ENCODE assay signal across 14 cellular contexts in the genomic region with DNA sequence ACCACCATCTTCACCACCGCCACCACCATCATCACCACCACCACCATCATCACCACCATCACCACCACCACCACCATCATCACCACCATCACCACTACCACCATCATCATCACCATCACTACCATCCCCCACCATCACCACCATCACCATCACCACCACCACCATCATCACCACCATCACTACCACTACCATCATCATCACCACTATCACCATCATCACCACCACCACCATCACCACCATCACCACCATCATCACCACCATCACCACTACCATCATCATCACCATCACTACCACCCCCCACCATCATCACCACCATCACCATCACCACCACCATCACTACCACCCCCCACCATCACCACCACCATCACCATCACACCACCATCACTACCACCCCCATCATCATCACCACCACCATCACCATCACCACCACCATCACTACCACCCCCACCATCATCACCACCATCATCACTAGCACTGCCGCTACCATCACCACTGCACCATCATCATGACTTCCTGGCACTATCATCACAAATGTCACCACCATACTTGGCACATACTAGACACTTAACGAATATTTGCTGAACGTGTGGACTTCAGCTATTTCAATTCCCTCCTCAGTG. TPM values are rescaled to one million over a fixed set of nuclear protein-coding genes. Genes with fewer than 3 reads are reported as not detected.
DNase-seq lines count a peak whose midpoint lies in the region; ATAC-seq, FAIRE-seq and TF ChIP-seq lines count a peak whose summit lies in the region.
"Had no signal": no experiment of that assay in that cellular context is flagged by ENCODE, and none has a peak within 500 bp of the region (broad histone marks: within the 10 kb centered on the region; RNA-seq: fewer than 3 reads in every experiment).

No MANE protein-coding gene starts in this region.

- peak overlapping the region; percentile 25; the same call in 1 of the 2 replicates for H2BK15ac ChIP-seq in H1 (ENCODE audit: low read length)

- H3K27me3 ChIP-seq in H1 (replicated peaks in 1 of 4; ENCODE audit: control insufficient read depth in 3 of 4, extremely low read depth in 1 of 4, insufficient read depth in 3 of 4, low read length in 3 of 4) (no peaks in the 10 kb centered on the region), neural progenitor cell (no peaks in the 10 kb centered on the region)

- H4K20me1 ChIP-seq in H1 (replicated peaks in 1 of 2; ENCODE audit: control insufficient read depth in 1 of 2, insufficient read depth in 2 of 2, low read length in 2 of 2) (peaks cover 0 to 5% of the 10 kb centered on the region in 2 experiments), neural progenitor cell (ENCODE audit: low read depth) (no peaks in the 10 kb centered on the region)

- peak overlapping the region; percentile 95 for H2AK5ac ChIP-seq in H1 (ENCODE audit: low read depth, low read length)

- no peak for TF ChIP-seq RAD21 in H1 (IDR thresholded peaks at IDR 0.05 in 1 of 2, conservative IDR thresholded peaks at IDR 0.05 in 1 of 2; ENCODE audit: low read depth in 2 of 2, low read length in 2 of 2)

- peak overlapping the region; percentile 8 for H3K27ac Mint-ChIP-seq in neural progenitor cell
- H3K27ac Mint-ChIP-seq: B cell; CD4-positive, alpha-beta T cell had no signal

- H3K9me3 Mint-ChIP-seq in neural progenitor cell: peaks cover 13% of the 10 kb centered on the region
- H3K9me3 Mint-ChIP-seq: CD4-positive, alpha-beta T cell had no signal

- no peak overlapping the region for H3K27ac ChIP-seq in HEK293 (ENCODE audit: extremely low read depth, low read depth, low read length)
- H3K27ac ChIP-seq in H1 (ENCODE audit: low read depth, low read length): no peak overlapping the region
- no peak overlapping the region for H3K27ac ChIP-seq in neural progenitor cell

- H3K27me3 Mint-ChIP-seq in neural progenitor cell (ENCODE audit: insufficient read depth, low read depth): peaks cover 21% of the 10 kb centered on the region

- H4K5ac ChIP-seq in H1 (ENCODE audit: insufficient read length, low read depth, low read length): no peak overlapping the region

- H3K4me3 Mint-ChIP-seq in neural progenitor cell: peak overlapping the region; percentile 44
- H3K4me3 Mint-ChIP-seq: B cell; CD4-positive, alpha-beta T cell had no signal

- TF ChIP-seq CTCF in HEK293 (tag by site-specific recombination; IDR thresholded peaks at IDR 0.05) (no peak), H1 (IDR thresholded peaks at IDR 0.05; ENCODE audit: control extremely low read depth in 1 of 3, insufficient read depth in 1 of 3, low read depth in 1 of 3, low read length in 3 of 3) (no peak), neural progenitor cell (IDR thresholded peaks at IDR 0.05) (no peak)

- POLR2A ChIA-PET in HEK293 (lab: Yijun Ruan, JAX): no interaction called here
- POLR2A ChIA-PET in H1 (lab: Charles Lee; ENCODE audit: partially characterized antibody): no interaction called here

- H3K4me2 ChIP-seq in H1 (ENCODE audit: insufficient read depth in 1 of 2, low read depth in 2 of 2, low read length in 2 of 2) (no peak overlapping the region), neural progenitor cell (no peak overlapping the region)

- no peak for ATAC-seq in left colon

- H4K8ac ChIP-seq in H1 (ENCODE audit: extremely low read depth, insufficient read depth, low read length): no peak overlapping the region

- H3K23ac ChIP-seq in H1 (ENCODE audit: insufficient read length): no peak overlapping the region

- TF ChIP-seq POLR2A in H1 (IDR thresholded peaks at IDR 0.05; ENCODE audit: control extremely low read depth in 1 of 2, low read depth in 2 of 2, low read length in 2 of 2): no peak

- H2AFZ ChIP-seq in H1 (ENCODE audit: low read length) (no peak overlapping the region), neural progenitor cell (replicated peaks) (no peak overlapping the region)

- no peaks in the 10 kb centered on the region for H3F3A ChIP-seq in neural progenitor cell (ENCODE audit: low read depth)

- no peak overlapping the region for H2BK120ac ChIP-seq in H1 (replicated peaks; ENCODE audit: low read depth, low read length)

- FAIRE-seq in H1 (lab: Jason Lieb, UNC): no peak
- FAIRE-seq: A204.1, H54 had no signal

- H3K4ac ChIP-seq in H1 (replicated peaks; ENCODE audit: insufficient read length, low read depth, low read length): no peak overlapping the region

- no peak for TF ChIP-seq EP300 in H1 (IDR thresholded peaks at IDR 0.05; ENCODE audit: borderline replicate concordance in 1 of 2, low read depth in 2 of 2, low read length in 2 of 2)

- H3K23me2 ChIP-seq in H1 (ENCODE audit: low read depth, low read length): peaks cover 12% of the 10 kb centered on the region

- no peak overlapping the region for H4K91ac ChIP-seq in H1 (replicated peaks; ENCODE audit: insufficient read length, low read length)

- CTCF ChIA-PET in HEK293 (lab: Yijun Ruan, JAX): no interaction called here
- CTCF ChIA-PET in H1 (lab: Charles Lee; ENCODE audit: partially characterized antibody): no interaction called here

- intact Hi-C loops in left colon (cut with DNase I, micrococcal nuclease): no loop called here

- H3K9me3 ChIP-seq in HEK293 (ENCODE audit: control insufficient read depth, insufficient read depth, low read depth, low read length) (no peaks in the 10 kb centered on the region), H1 (ENCODE audit: insufficient read depth in 2 of 2, low read depth in 1 of 2, low read length in 1 of 2) (peaks cover 0 to 5% of the 10 kb centered on the region in 2 experiments; a peak in 1 of 4 replicates), neural progenitor cell (ENCODE audit: low read depth) (no peaks in the 10 kb centered on the region)

- H2BK5ac ChIP-seq in H1 (ENCODE audit: low read depth, low read length): no peak overlapping the region

- H3K4me1 Mint-ChIP-seq in neural progenitor cell: peaks cover 27% of the 10 kb centered on the region
- H3K4me1 Mint-ChIP-seq: B cell had no signal

- 84% methylated on average over 4 of the region's 4 CpGs; no CpG with 5 or more reads in 1 of the 2 experiments for WGBS in H1 (ENCODE audit: extremely low coverage in 1 of 2, insufficient coverage in 1 of 2, insufficient read length in 1 of 2, insufficient replicate concordance in 2 of 2, low coverage in 1 of 2, low lambda C conversion rate in 2 of 2, missing lambda C conversion rate in 1 of 2), 2 experiments

- H3K9ac ChIP-seq in H1 (replicated peaks in 1 of 4; ENCODE audit: extremely low read depth in 1 of 4, low read depth in 3 of 4, low read length in 3 of 4) (no peak overlapping the region), neural progenitor cell (no peak overlapping the region)

- no peak overlapping the region for H3K14ac ChIP-seq in H1 (ENCODE audit: insufficient read length)

- H3K56ac ChIP-seq in H1 (replicated peaks; ENCODE audit: insufficient read length, low read depth, low read length): peak overlapping the region; percentile 96

- no peak overlapping the region for H2BK20ac ChIP-seq in H1 (ENCODE audit: low read length)

- H3K36me3 Mint-ChIP-seq in neural progenitor cell: peaks cover 5% of the 10 kb centered on the region

- no peaks in the 10 kb centered on the region for H3K4me1 ChIP-seq in HEK293 (ENCODE audit: control insufficient read depth, insufficient read depth, low read length)
- peaks cover 4 to 13% (median 11%) of the 10 kb centered on the region in 4 experiments for H3K4me1 ChIP-seq in H1 (replicated peaks in 1 of 4; ENCODE audit: control insufficient read depth in 3 of 4, insufficient read depth in 4 of 4, low read length in 3 of 4)
- H3K4me1 ChIP-seq in neural progenitor cell: peaks cover 20% of the 10 kb centered on the region

- peak overlapping the region; percentile 53; the same call in 1 of the 2 replicates for H2BK12ac ChIP-seq in H1 (ENCODE audit: low read depth, low read length)

- no peak overlapping the region for H3K4me3 ChIP-seq in HEK293 (ENCODE audit: low read depth, low read length)
- no peak overlapping the region for H3K4me3 ChIP-seq in H1 (ENCODE audit: extremely low read depth in 1 of 4, insufficient read depth in 2 of 4, low read depth in 3 of 4, low read length in 4 of 4)
- no peak overlapping the region for H3K4me3 ChIP-seq in neural progenitor cell

- no peaks in the 10 kb centered on the region for H3K79me2 ChIP-seq in H1 (ENCODE audit: control insufficient read depth in 1 of 2, insufficient read depth in 2 of 2, low read length in 2 of 2)
- no peaks in the 10 kb centered on the region for H3K79me2 ChIP-seq in neural progenitor cell (ENCODE audit: low read depth)

- H3K18ac ChIP-seq in H1 (ENCODE audit: extremely low read depth, low read length): no peak overlapping the region

- H3K79me1 ChIP-seq in H1 (ENCODE audit: low read depth, low read length): no peaks in the 10 kb centered on the region

- DNase-seq in H1 (ENCODE audit: low read depth in 1 of 2, low spot score in 2 of 2) (no peak), neural progenitor cell (ENCODE audit: low spot score) (no peak), NOMO-1 treated with DMSO at 0.1 percent for 48 hours (lab: John Stamatoyannopoulos, UW; ENCODE audit: unreplicated experiment) (no peak), left colon (no peak), DMS 273 (lab: John Stamatoyannopoulos, UW; ENCODE audit: unreplicated experiment) (no peak), GDM1 (lab: John Stamatoyannopoulos, UW) (no peak)
- DNase-seq: C1 segment of cervical spinal cord; Calu3; CD4-positive, alpha-beta T cell; DMS79 had no signal

- H3K36me3 ChIP-seq in HEK293 (ENCODE audit: control insufficient read depth in 2 of 2, insufficient read depth in 1 of 2, low read length in 2 of 2): no peaks in the 10 kb centered on the region
- H3K36me3 ChIP-seq in H1 (ENCODE audit: control insufficient read depth in 2 of 4, insufficient read depth in 4 of 4, low read length in 3 of 4): no peaks in the 10 kb centered on the region
- H3K36me3 ChIP-seq in neural progenitor cell: no peaks in the 10 kb centered on the region

TF ChIP-seq in H1, 55 proteins besides CTCF, POLR2A, EP300 and RAD21:
- TF ChIP-seq CHD1 (IDR thresholded peaks at IDR 0.05; ENCODE audit: low read depth, low read length): no peak
- no peak for TF ChIP-seq NRF1 (IDR thresholded peaks at IDR 0.05; ENCODE audit: low read depth, low read length)
- TF ChIP-seq ZNF274 (IDR thresholded peaks at IDR 0.05; ENCODE audit: borderline replicate concordance, extremely low read depth, low read length): no peak
- TF ChIP-seq SP4 (IDR thresholded peaks at IDR 0.05; ENCODE audit: low read length): no peak

RNA-seq across cellular contexts. Expression of a gene that starts 25.3 kb away (rescaled TPM):
- 7.1 and 8.6 TPM in 2 replicates for total RNA-seq in H1 (2021; fragmentation: NEBNext Ultra II Directional; extraction: Animal tissue kit (Norgen Biotek cat#: 25700))
- 4.8 and 6.9 TPM in 2 replicates for polyA plus RNA-seq in H1 (2011; rRNA removed)
- 4.2 TPM for polyA plus RNA-seq in H1 (2011; cell fraction: cytosol; rRNA removed)
- polyA plus RNA-seq in H1 (2011; cell fraction: nucleus; rRNA removed): 7.7 TPM
- polyA plus RNA-seq in H1 (2012, experiment 1 of 2): 6.2 to 7.5 TPM (median 7.1 TPM) in 4 replicates
- polyA plus RNA-seq in H1 (2012, experiment 2 of 2): 5.9 TPM
- 5.1 TPM for polyA plus RNA-seq in H1 (2013, experiment 1 of 2)
- 4.7 TPM for polyA plus RNA-seq in H1 (2013, experiment 2 of 2)
- polyA minus RNA-seq in H1 (2011; rRNA and poly(A)+ RNA removed): 3.8 and 4.1 TPM in 2 replicates
- polyA minus RNA-seq in H1 (2011; cell fraction: cytosol; rRNA and poly(A)+ RNA removed): 12.2 TPM
- polyA minus RNA-seq in H1 (2011; cell fraction: nucleus; rRNA and poly(A)+ RNA removed): 16.8 TPM
- total RNA-seq in neural progenitor cell (ENCODE audit: low replicate concordance): 5.0 and 20.7 TPM in 2 replicates
- total RNA-seq in left colon: 10 to 100 TPM; 13.9 to 25.5 TPM
